ENCODE assay signal across 8 cellular contexts in the genomic region with DNA sequence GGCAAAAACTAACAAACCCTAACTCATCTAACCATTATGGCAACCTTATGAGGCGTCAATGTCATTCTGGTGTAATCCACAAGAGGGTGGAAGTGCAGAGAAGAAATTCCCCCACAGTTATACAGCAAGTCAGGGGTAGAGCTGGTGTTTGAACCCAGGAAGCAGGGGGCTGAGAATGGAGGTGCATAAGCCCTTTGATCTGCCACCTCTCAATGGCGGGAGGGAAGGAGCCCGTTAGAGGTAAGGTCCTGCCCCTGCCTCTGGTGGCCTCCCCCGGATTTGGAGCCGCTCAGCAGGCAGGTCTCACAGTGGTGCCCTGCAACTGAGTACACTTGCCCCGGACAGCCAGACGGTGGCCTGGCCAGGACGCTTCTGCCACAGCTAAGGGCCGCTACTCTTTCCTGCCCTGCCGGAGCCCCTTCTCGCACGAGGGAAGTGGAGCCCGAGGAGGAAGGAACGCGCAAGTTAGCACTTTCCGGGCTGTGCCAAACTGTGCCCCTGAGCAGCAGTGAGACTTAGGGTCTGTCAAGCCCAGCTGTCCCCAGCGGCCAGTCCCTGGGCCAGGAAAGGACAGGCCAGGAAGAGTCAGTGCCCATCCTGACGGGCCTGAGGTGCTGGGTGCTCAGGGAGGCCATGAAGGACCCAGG. TPM values are rescaled to one million over a fixed set of nuclear protein-coding genes. Genes with fewer than 3 reads are reported as not detected.
DNase-seq lines count a peak whose midpoint lies in the region; ATAC-seq and TF ChIP-seq lines count a peak whose summit lies in the region.

No MANE protein-coding gene starts in this region.

- no peaks in the 10 kb centered on the region for H3K27me3 Mint-ChIP-seq in activated CD4-positive, alpha-beta memory T cell treated with anti-CD3 and anti-CD28 coated beads for 36 hours
- no peaks in the 10 kb centered on the region for H3K27me3 Mint-ChIP-seq in activated CD4-positive, alpha-beta memory T cell treated with anti-CD3 and anti-CD28 coated beads, Interleukin-2, amount 10 ng/mL, durations not matched to agents 7 days and 5 days
- peaks cover under 1% of the 10 kb centered on the region for H3K27me3 Mint-ChIP-seq in activated CD4-positive, alpha-beta T cell treated with anti-CD3 and anti-CD28 coated beads, Interleukin-2, amount 10 ng/mL, durations not matched to agents 24 days and 14 days
- no peaks in the 10 kb centered on the region for H3K27me3 Mint-ChIP-seq in stimulated activated naive CD8-positive, alpha-beta T cell treated with anti-CD3 and anti-CD28 coated beads, Interleukin-15, Interleukin-2, amounts not matched to agents 100 ng/mL and 50 ng/mL, for 24 hours

- no peak for ATAC-seq in GM21825 (IDR thresholded peaks at IDR 0.05; ENCODE audit: unreplicated experiment)

- peaks cover 43% of the 10 kb centered on the region for H3K4me1 Mint-ChIP-seq in activated CD4-positive, alpha-beta memory T cell treated with anti-CD3 and anti-CD28 coated beads for 36 hours (ENCODE audit: low read depth)
- H3K4me1 Mint-ChIP-seq in activated CD4-positive, alpha-beta memory T cell treated with anti-CD3 and anti-CD28 coated beads, Interleukin-2, amount 10 ng/mL, durations not matched to agents 7 days and 5 days = peaks cover 49% of the 10 kb centered on the region
- peaks cover 56% of the 10 kb centered on the region for H3K4me1 Mint-ChIP-seq in activated CD4-positive, alpha-beta T cell treated with anti-CD3 and anti-CD28 coated beads, Interleukin-2, amount 10 ng/mL, durations not matched to agents 24 days and 14 days
- H3K4me1 Mint-ChIP-seq in stimulated activated naive CD8-positive, alpha-beta T cell treated with anti-CD3 and anti-CD28 coated beads, Interleukin-15, Interleukin-2, amounts not matched to agents 100 ng/mL and 50 ng/mL, for 24 hours (ENCODE audit: low read depth) = peaks cover 81% of the 10 kb centered on the region

- H3K4me3 ChIP-seq in left ventricle myocardium inferior = no peak overlapping the region

- peak; percentile 49 for DNase-seq in activated CD4-positive, alpha-beta memory T cell treated with anti-CD3 and anti-CD28 coated beads for 36 hours
- DNase-seq in activated CD4-positive, alpha-beta memory T cell treated with anti-CD3 and anti-CD28 coated beads, Interleukin-2, amount 10 ng/mL, durations not matched to agents 7 days and 5 days = no peak
- DNase-seq in activated CD4-positive, alpha-beta T cell treated with anti-CD3 and anti-CD28 coated beads, Interleukin-2, amount 10 ng/mL, durations not matched to agents 24 days and 14 days = peak; percentile 79
- DNase-seq in left ventricle myocardium inferior = no peak
- no peak for DNase-seq in GM19238 (ENCODE audit: insufficient read length, low spot score)
- DNase-seq in NCI-H187 (lab: John Stamatoyannopoulos, UW) = no peak

- H3K9me3 ChIP-seq in left ventricle myocardium inferior (replicated peaks) = no peaks in the 10 kb centered on the region

- peak overlapping the region; percentile 83 for H3K27ac ChIP-seq in left ventricle myocardium inferior (replicated peaks)

- CTCF ChIA-PET in activated CD4-positive, alpha-beta memory T cell treated with anti-CD3 and anti-CD28 coated beads for 36 hours (lab: Charles Lee) = interaction anchor here (0.7 to 8.6 kb wide), 13 partner anchors 16 to 348 kb away, joined by 3 to 68 read pairs (median 4); no protein-coding TSS in a partner anchor
- CTCF ChIA-PET in activated CD4-positive, alpha-beta memory T cell treated with anti-CD3 and anti-CD28 coated beads, Interleukin-2, amount 10 ng/mL, durations not matched to agents 7 days and 5 days (lab: Charles Lee) = interaction anchor here (0.9 to 10.3 kb wide), 12 partner anchors 8 to 348 kb away, joined by 3 to 189 read pairs (median 5); no protein-coding TSS in a partner anchor

- no peaks in the 10 kb centered on the region for H3K9me3 Mint-ChIP-seq in activated CD4-positive, alpha-beta memory T cell treated with anti-CD3 and anti-CD28 coated beads for 36 hours
- no peaks in the 10 kb centered on the region for H3K9me3 Mint-ChIP-seq in activated CD4-positive, alpha-beta memory T cell treated with anti-CD3 and anti-CD28 coated beads, Interleukin-2, amount 10 ng/mL, durations not matched to agents 7 days and 5 days
- no peaks in the 10 kb centered on the region for H3K9me3 Mint-ChIP-seq in activated CD4-positive, alpha-beta T cell treated with anti-CD3 and anti-CD28 coated beads, Interleukin-2, amount 10 ng/mL, durations not matched to agents 24 days and 14 days
- H3K9me3 Mint-ChIP-seq in stimulated activated naive CD8-positive, alpha-beta T cell treated with anti-CD3 and anti-CD28 coated beads, Interleukin-15, Interleukin-2, amounts not matched to agents 100 ng/mL and 50 ng/mL, for 24 hours = no peaks in the 10 kb centered on the region

- POLR2A ChIA-PET in activated CD4-positive, alpha-beta memory T cell treated with anti-CD3 and anti-CD28 coated beads for 36 hours (lab: Charles Lee) = interaction anchor here (0.9 kb wide), 1 partner anchor 123 kb away, joined by 3 read pairs; no protein-coding TSS in a partner anchor
- POLR2A ChIA-PET in activated CD4-positive, alpha-beta memory T cell treated with anti-CD3 and anti-CD28 coated beads, Interleukin-2, amount 10 ng/mL, durations not matched to agents 7 days and 5 days (lab: Charles Lee) = interaction anchor here (0.9 to 1.2 kb wide), 5 partner anchors 12 to 230 kb away, joined by 3 to 6 read pairs (median 3); no protein-coding TSS in a partner anchor

- peaks cover 9% of the 10 kb centered on the region for H3K27me3 ChIP-seq in left ventricle myocardium inferior (ENCODE audit: low read depth)

- no peak for TF ChIP-seq CTCF in left ventricle myocardium inferior (IDR thresholded peaks at IDR 0.05; ENCODE audit: borderline replicate concordance)

- H3K36me3 Mint-ChIP-seq in activated CD4-positive, alpha-beta memory T cell treated with anti-CD3 and anti-CD28 coated beads for 36 hours = no peaks in the 10 kb centered on the region
- no peaks in the 10 kb centered on the region for H3K36me3 Mint-ChIP-seq in activated CD4-positive, alpha-beta memory T cell treated with anti-CD3 and anti-CD28 coated beads, Interleukin-2, amount 10 ng/mL, durations not matched to agents 7 days and 5 days (ENCODE audit: low read depth)
- H3K36me3 Mint-ChIP-seq in activated CD4-positive, alpha-beta T cell treated with anti-CD3 and anti-CD28 coated beads, Interleukin-2, amount 10 ng/mL, durations not matched to agents 24 days and 14 days (ENCODE audit: low read depth) = peaks cover 2% of the 10 kb centered on the region
- H3K36me3 Mint-ChIP-seq in stimulated activated naive CD8-positive, alpha-beta T cell treated with anti-CD3 and anti-CD28 coated beads, Interleukin-15, Interleukin-2, amounts not matched to agents 100 ng/mL and 50 ng/mL, for 24 hours (ENCODE audit: low read depth) = no peaks in the 10 kb centered on the region

- no peak overlapping the region for H3K4me3 Mint-ChIP-seq in activated CD4-positive, alpha-beta memory T cell treated with anti-CD3 and anti-CD28 coated beads for 36 hours
- no peak overlapping the region for H3K4me3 Mint-ChIP-seq in activated CD4-positive, alpha-beta memory T cell treated with anti-CD3 and anti-CD28 coated beads, Interleukin-2, amount 10 ng/mL, durations not matched to agents 7 days and 5 days
- no peak overlapping the region for H3K4me3 Mint-ChIP-seq in activated CD4-positive, alpha-beta T cell treated with anti-CD3 and anti-CD28 coated beads, Interleukin-2, amount 10 ng/mL, durations not matched to agents 24 days and 14 days
- H3K4me3 Mint-ChIP-seq in stimulated activated naive CD8-positive, alpha-beta T cell treated with anti-CD3 and anti-CD28 coated beads, Interleukin-15, Interleukin-2, amounts not matched to agents 100 ng/mL and 50 ng/mL, for 24 hours = peak overlapping the region; percentile 48

- no peaks in the 10 kb centered on the region for H3K36me3 ChIP-seq in left ventricle myocardium inferior

- peaks cover 54% of the 10 kb centered on the region for H3K4me1 ChIP-seq in left ventricle myocardium inferior

- intact Hi-C loops in activated CD4-positive, alpha-beta memory T cell treated with anti-CD3 and anti-CD28 coated beads for 36 hours (cut with micrococcal nuclease) = loop anchor here (2.0 to 5.0 kb wide), 4 partner anchors 21 to 229 kb away; no protein-coding TSS in a partner anchor
- intact Hi-C loops in activated CD4-positive, alpha-beta T cell treated with anti-CD3 and anti-CD28 coated beads, Interleukin-2, amount 10 ng/mL, durations not matched to agents 24 days and 14 days (cut with micrococcal nuclease) = loop anchor here (1.0 kb wide), 1 partner anchor 8 kb away; no protein-coding TSS in a partner anchor
- intact Hi-C loops in left ventricle myocardium inferior (cut with micrococcal nuclease) = no loop called here

- no peak overlapping the region for H3K27ac Mint-ChIP-seq in activated CD4-positive, alpha-beta memory T cell treated with anti-CD3 and anti-CD28 coated beads for 36 hours
- H3K27ac Mint-ChIP-seq in activated CD4-positive, alpha-beta memory T cell treated with anti-CD3 and anti-CD28 coated beads, Interleukin-2, amount 10 ng/mL, durations not matched to agents 7 days and 5 days = no peak overlapping the region
- H3K27ac Mint-ChIP-seq in activated CD4-positive, alpha-beta T cell treated with anti-CD3 and anti-CD28 coated beads, Interleukin-2, amount 10 ng/mL, durations not matched to agents 24 days and 14 days = peak overlapping the region; percentile 38
- H3K27ac Mint-ChIP-seq in stimulated activated naive CD8-positive, alpha-beta T cell treated with anti-CD3 and anti-CD28 coated beads, Interleukin-15, Interleukin-2, amounts not matched to agents 100 ng/mL and 50 ng/mL, for 24 hours = peak overlapping the region; percentile 85

RNA-seq across cellular contexts. Expression of gene FXYD2, which starts 1.1 kb away (rescaled TPM):
- not detected for total RNA-seq in activated CD4-positive, alpha-beta memory T cell treated with anti-CD3 and anti-CD28 coated beads for 36 hours
- under 1 TPM; 0.33 to 0.48 TPM for total RNA-seq in activated CD4-positive, alpha-beta memory T cell treated with anti-CD3 and anti-CD28 coated beads, Interleukin-2, amount 10 ng/mL, durations not matched to agents 7 days and 5 days
- total RNA-seq in activated CD4-positive, alpha-beta T cell treated with anti-CD3 and anti-CD28 coated beads, Interleukin-2, amount 10 ng/mL, durations not matched to agents 24 days and 14 days = 1.1 and 1.9 TPM in 2 replicates
- total RNA-seq in left ventricle myocardium inferior = 1.3 TPM

RNA-seq across cellular contexts. Expression of gene DSCAML1, which starts 26.4 kb away (rescaled TPM):
- total RNA-seq in activated CD4-positive, alpha-beta memory T cell treated with anti-CD3 and anti-CD28 coated beads for 36 hours = under 1 TPM; 0.29 to 0.67 TPM
- total RNA-seq in activated CD4-positive, alpha-beta memory T cell treated with anti-CD3 and anti-CD28 coated beads, Interleukin-2, amount 10 ng/mL, durations not matched to agents 7 days and 5 days = under 1 TPM in 1 of 2 experiments, not detected in 1; 0.03 TPM
- 0.02 TPM in 1 of 2 replicates, not detected in the other for total RNA-seq in activated CD4-positive, alpha-beta T cell treated with anti-CD3 and anti-CD28 coated beads, Interleukin-2, amount 10 ng/mL, durations not matched to agents 24 days and 14 days
- total RNA-seq in left ventricle myocardium inferior = 0.19 TPM

RNA-seq across cellular contexts. Expression of gene FXYD6, which starts 53.0 kb away (rescaled TPM):
- under 1 TPM; 0.26 to 0.61 TPM for total RNA-seq in activated CD4-positive, alpha-beta memory T cell treated with anti-CD3 and anti-CD28 coated beads for 36 hours
- total RNA-seq in activated CD4-positive, alpha-beta memory T cell treated with anti-CD3 and anti-CD28 coated beads, Interleukin-2, amount 10 ng/mL, durations not matched to agents 7 days and 5 days = not detected
- not detected in 2 replicates for total RNA-seq in activated CD4-positive, alpha-beta T cell treated with anti-CD3 and anti-CD28 coated beads, Interleukin-2, amount 10 ng/mL, durations not matched to agents 24 days and 14 days
- 30.2 TPM for total RNA-seq in left ventricle myocardium inferior

Comparison
In these comparisons a context has a peak if more than half of its experiments do, and no peak if none do; other contexts are left out.
1. DNase-seq: peak in activated CD4-positive, alpha-beta memory T cell treated with anti-CD3 and anti-CD28 coated beads for 36 hours (single experiment) and activated CD4-positive, alpha-beta T cell treated with anti-CD3 and anti-CD28 coated beads, Interleukin-2, amount 10 ng/mL, durations not matched to agents 24 days and 14 days (single experiment); none in activated CD4-positive, alpha-beta memory T cell treated with anti-CD3 and anti-CD28 coated beads, Interleukin-2, amount 10 ng/mL, durations not matched to agents 7 days and 5 days (single experiment), left ventricle myocardium inferior (single experiment), GM19238 (single experiment) and NCI-H187 (0 of 2).
2. H3K27ac Mint-ChIP-seq: peak in activated CD4-positive, alpha-beta T cell treated with anti-CD3 and anti-CD28 coated beads, Interleukin-2, amount 10 ng/mL, durations not matched to agents 24 days and 14 days (single experiment) and stimulated activated naive CD8-positive, alpha-beta T cell treated with anti-CD3 and anti-CD28 coated beads, Interleukin-15, Interleukin-2, amounts not matched to agents 100 ng/mL and 50 ng/mL, for 24 hours (single experiment); none in activated CD4-positive, alpha-beta memory T cell treated with anti-CD3 and anti-CD28 coated beads for 36 hours (single experiment) and activated CD4-positive, alpha-beta memory T cell treated with anti-CD3 and anti-CD28 coated beads, Interleukin-2, amount 10 ng/mL, durations not matched to agents 7 days and 5 days (single experiment).
3. RNA of gene FXYD6, which starts 53.0 kb away (total RNA-seq): 30.2 TPM in left ventricle myocardium inferior (single experiment); 0.26 to 0.61 TPM in activated CD4-positive, alpha-beta memory T cell treated with anti-CD3 and anti-CD28 coated beads for 36 hours, not detected in activated CD4-positive, alpha-beta memory T cell treated with anti-CD3 and anti-CD28 coated beads, Interleukin-2, amount 10 ng/mL, durations not matched to agents 7 days and 5 days and not detected in activated CD4-positive, alpha-beta T cell treated with anti-CD3 and anti-CD28 coated beads, Interleukin-2, amount 10 ng/mL, durations not matched to agents 24 days and 14 days; every median in the first group is over 10 times any median in the second.